In the genomic region with DNA sequence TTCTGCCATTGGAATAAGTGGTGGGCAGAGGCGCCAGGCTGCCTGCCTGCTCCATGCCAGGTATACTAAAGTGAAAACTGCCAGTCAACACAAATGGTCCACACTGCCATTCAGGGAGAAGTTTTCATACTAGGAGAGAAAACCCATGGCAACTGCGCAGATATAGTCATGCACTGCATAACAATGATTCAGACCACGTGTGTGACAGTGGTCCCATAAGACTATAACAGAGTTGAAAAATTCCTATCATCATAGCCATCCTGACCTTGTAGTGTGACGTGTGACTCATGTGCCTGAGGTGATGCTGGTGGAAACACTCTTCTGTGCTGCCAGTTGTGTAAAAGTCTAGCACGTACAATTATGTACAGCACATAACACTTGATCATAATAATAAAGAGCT, we compare ENCODE assay signal across 28 cellular contexts. TPM values are rescaled to one million over a fixed set of nuclear protein-coding genes. Genes with fewer than 3 reads are reported as not detected.
DNase-seq lines count a peak whose midpoint lies in the region; FAIRE-seq and TF ChIP-seq lines count a peak whose summit lies in the region.
"Had no signal": no experiment of that assay in that cellular context is flagged by ENCODE, and none has a peak within 500 bp of the region (broad histone marks: within the 10 kb centered on the region; RNA-seq: fewer than 3 reads in every experiment).

No MANE protein-coding gene starts in this region.

- no peak for FAIRE-seq in GM12891 (lab: Jason Lieb, UNC)
- FAIRE-seq: A549, G401.6, H54, K562, keratinocyte, small intestine had no signal

- intact Hi-C loops in dendritic cell treated with granulocyte-macrophage colony-stimulating factor and Interleukin-4, amounts not matched to agents 40 ng/mL and 50 ng/mL, for 4 days (cut with micrococcal nuclease) = no loop called here

- no peak for TF ChIP-seq POLR2A in GM12891 (IDR thresholded peaks at IDR 0.05; ENCODE audit: low read depth, low read length)

- no peak overlapping the region for H3K4me3 Mint-ChIP-seq in dendritic cell treated with granulocyte-macrophage colony-stimulating factor and Interleukin-4, amounts not matched to agents 40 ng/mL and 50 ng/mL, for 4 days
- H3K4me3 Mint-ChIP-seq: activated CD8-positive, alpha-beta T cell treated with anti-CD3 and anti-CD28 coated beads for 36 hours; natural killer cell; stimulated activated naive CD8-positive, alpha-beta T cell treated with anti-CD3 and anti-CD28 coated beads, Interleukin-15, amount 100 ng/mL, for 72 hours; T-cell had no signal

- peak; percentile 36 for DNase-seq in activated effector memory CD4-positive, alpha-beta T cell treated with anti-CD3 and anti-CD28 coated beads, Interleukin-2, amount 50 U/mL, for 16 hours
- no peak for DNase-seq in activated effector memory CD4-positive, alpha-beta T cell treated with Interleukin-2 at 50 U/mL for 16 hours
- DNase-seq in M059J (ENCODE audit: low read depth) (peak; percentile 84), SHP77 treated with DMSO at 0.1 percent for 48 hours (lab: John Stamatoyannopoulos, UW) (no peak), GM12891 (ENCODE audit: insufficient read length, low spot score) (no peak), GM19240 (ENCODE audit: insufficient read length, low spot score) (no peak), cerebellum (ENCODE audit: low spot score) (no peak)
- DNase-seq: activated CD8-positive, alpha-beta T cell treated with anti-CD3 and anti-CD28 coated beads for 36 hours; activated naive CD4-positive, alpha-beta T cell; amniotic stem cell; cortex of kidney; MM.1S; natural killer cell; NCI-H1417; NCI-H2029 treated with DMSO at 0.1 percent for 48 hours; NCI-H526; retina; SJCRH30; small intestine; stimulated activated naive CD8-positive, alpha-beta T cell treated with anti-CD3 and anti-CD28 coated beads, Interleukin-15, amount 100 ng/mL, for 72 hours; T-cell had no signal

- H3K27ac Mint-ChIP-seq in dendritic cell treated with granulocyte-macrophage colony-stimulating factor and Interleukin-4, amounts not matched to agents 40 ng/mL and 50 ng/mL, for 4 days = peak overlapping the region; percentile 5
- H3K27ac Mint-ChIP-seq: activated CD8-positive, alpha-beta T cell treated with anti-CD3 and anti-CD28 coated beads for 36 hours; natural killer cell; T-cell had no signal

- peaks cover 97% of the 10 kb centered on the region for H3K36me3 Mint-ChIP-seq in dendritic cell treated with granulocyte-macrophage colony-stimulating factor and Interleukin-4, amounts not matched to agents 40 ng/mL and 50 ng/mL, for 4 days (ENCODE audit: low read depth)
- H3K36me3 Mint-ChIP-seq: natural killer cell had no signal

- H3K4me1 Mint-ChIP-seq in dendritic cell treated with granulocyte-macrophage colony-stimulating factor and Interleukin-4, amounts not matched to agents 40 ng/mL and 50 ng/mL, for 4 days (ENCODE audit: low read depth) = peaks cover 51% of the 10 kb centered on the region
- H3K4me1 Mint-ChIP-seq: natural killer cell had no signal

- no peaks in the 10 kb centered on the region for H3K9me3 Mint-ChIP-seq in dendritic cell treated with granulocyte-macrophage colony-stimulating factor and Interleukin-4, amounts not matched to agents 40 ng/mL and 50 ng/mL, for 4 days
- H3K9me3 Mint-ChIP-seq: activated CD8-positive, alpha-beta T cell treated with anti-CD3 and anti-CD28 coated beads for 36 hours; natural killer cell; stimulated activated naive CD8-positive, alpha-beta T cell treated with anti-CD3 and anti-CD28 coated beads, Interleukin-15, amount 100 ng/mL, for 72 hours; T-cell had no signal

- H3K27me3 Mint-ChIP-seq in dendritic cell treated with granulocyte-macrophage colony-stimulating factor and Interleukin-4, amounts not matched to agents 40 ng/mL and 50 ng/mL, for 4 days = no peaks in the 10 kb centered on the region
- H3K27me3 Mint-ChIP-seq: activated CD8-positive, alpha-beta T cell treated with anti-CD3 and anti-CD28 coated beads for 36 hours; stimulated activated naive CD8-positive, alpha-beta T cell treated with anti-CD3 and anti-CD28 coated beads, Interleukin-15, amount 100 ng/mL, for 72 hours; T-cell had no signal

TF ChIP-seq in GM12891, 5 proteins besides CTCF, POLR2A, EP300 and RAD21:
- no peak for TF ChIP-seq PAX5 (IDR thresholded peaks at IDR 0.05; ENCODE audit: insufficient read depth, low read length, severe bottlenecking)
- TF ChIP-seq POLR2AphosphoS5 (IDR thresholded peaks at IDR 0.05; ENCODE audit: low read depth, low read length) = no peak
- no peak for TF ChIP-seq TAF1 (IDR thresholded peaks at IDR 0.05; ENCODE audit: low read depth, low read length)
- TF ChIP-seq POU2F2 (IDR thresholded peaks at IDR 0.05; ENCODE audit: low read depth, low read length) = no peak
- TF ChIP-seq SPI1 (IDR thresholded peaks at IDR 0.05; ENCODE audit: low read depth, low read length) = no peak

RNA-seq across cellular contexts. Expression of a gene that starts 25.1 kb away (rescaled TPM):
- 0.17 and 0.22 TPM in 2 replicates for total RNA-seq in M059J (2014; rRNA removed; shearing (Covaris generic))
- 5.1 TPM for polyA plus RNA-seq in GM12891 (2012; ENCODE audit: low read depth, missing spikeins)
- 0.36 TPM for total RNA-seq in cerebellum
- total RNA-seq: HT-29, SJCRH30 had no signal

RNA-seq across cellular contexts. Expression of a gene that starts 59.7 kb away (rescaled TPM):
- 0.25 TPM in 1 of 2 replicates, not detected in the other for total RNA-seq in M059J (2014; rRNA removed; shearing (Covaris generic))
- polyA plus RNA-seq in GM12891 (2012; ENCODE audit: low read depth, missing spikeins) = 0.17 TPM
- 12.2 TPM for total RNA-seq in cerebellum
- polyA plus RNA-seq: small intestine had no signal

Comparison
In these comparisons a context has a peak if more than half of its experiments do, and no peak if none do; other contexts are left out.
1. DNase-seq: peak in activated effector memory CD4-positive, alpha-beta T cell treated with anti-CD3 and anti-CD28 coated beads, Interleukin-2, amount 50 U/mL, for 16 hours (single experiment) and M059J (single experiment); none in activated effector memory CD4-positive, alpha-beta T cell treated with Interleukin-2 at 50 U/mL for 16 hours (single experiment), SHP77 treated with DMSO at 0.1 percent for 48 hours (single experiment), GM12891 (single experiment), GM19240 (single experiment) and cerebellum (single experiment).
2. RNA of a gene that starts 59.7 kb away (total RNA-seq): 12.2 TPM in cerebellum (single experiment); 0.25 TPM in M059J; every median in the first group is over 10 times any median in the second.